Comparison of ENCODE assay signal across 27 cellular contexts in genomic region chr20:14454296-14454695, GRCh38.
"Had no signal": no experiment of that assay in that cellular context is flagged by ENCODE, and none has a peak within 500 bp of the region (broad histone marks: within the 10 kb centered on the region; RNA-seq: fewer than 3 reads in every experiment).

No MANE protein-coding gene starts in this region.

- H3K4me1 ChIP-seq: adrenal gland, body of pancreas, esophagus squamous epithelium had no signal

- H3K27me3 ChIP-seq: adrenal gland, body of pancreas, esophagus squamous epithelium had no signal

- H3K9me3 ChIP-seq: adrenal gland, body of pancreas, esophagus squamous epithelium had no signal

- DNase-seq: activated B cell treated with CpG ODN at 0.5 μM for 24 hours; activated CD4-positive, alpha-beta T cell treated with anti-CD3 and anti-CD28 coated beads for 48 hours; activated CD4-positive, alpha-beta T cell treated with anti-CD3 and anti-CD28 coated beads, Interleukin-2, amount 50 U/mL, for 1 hour; activated CD4-positive, alpha-beta T cell treated with anti-CD3 and anti-CD28 coated beads, Interleukin-2, amount 50 U/mL, for 48 hours; activated CD8-positive, alpha-beta memory T cell treated with anti-CD3 and anti-CD28 coated beads for 24 hours; activated CD8-positive, alpha-beta T cell treated with anti-CD3 and anti-CD28 coated beads for 36 hours; activated effector memory CD4-positive, alpha-beta T cell treated with Interleukin-2 at 50 U/mL for 16 hours; activated gamma-delta T cell treated with Interleukin-2 at 50 U/mL for 16 hours; activated naive CD4-positive, alpha-beta T cell treated with anti-CD3 and anti-CD28 coated beads, Interleukin-2, amount 50 U/mL, for 16 hours; activated naive CD4-positive, alpha-beta T cell treated with Interleukin-2 at 50 U/mL for 16 hours; activated T-cell treated with anti-CD3 and anti-CD28 coated beads, Interleukin-2, amount 50 U/mL, for 4 hours; adrenal gland; amygdala; aorta; body of pancreas; caudate nucleus; cortex of kidney; dermis blood vessel endothelial cell; effector CD8-positive, alpha-beta T cell; esophagus squamous epithelium; foreskin melanocyte; head of caudate nucleus; SW 1271; T-cell; T-helper 17 cell; T1000; WERI-Rb-1 had no signal

- H3K36me3 ChIP-seq: adrenal gland, esophagus squamous epithelium, WERI-Rb-1 had no signal

- H3K4me3 ChIP-seq: adrenal gland, body of pancreas, esophagus squamous epithelium had no signal
